1 cellular context compared by ENCODE assay signal in the genomic region with DNA sequence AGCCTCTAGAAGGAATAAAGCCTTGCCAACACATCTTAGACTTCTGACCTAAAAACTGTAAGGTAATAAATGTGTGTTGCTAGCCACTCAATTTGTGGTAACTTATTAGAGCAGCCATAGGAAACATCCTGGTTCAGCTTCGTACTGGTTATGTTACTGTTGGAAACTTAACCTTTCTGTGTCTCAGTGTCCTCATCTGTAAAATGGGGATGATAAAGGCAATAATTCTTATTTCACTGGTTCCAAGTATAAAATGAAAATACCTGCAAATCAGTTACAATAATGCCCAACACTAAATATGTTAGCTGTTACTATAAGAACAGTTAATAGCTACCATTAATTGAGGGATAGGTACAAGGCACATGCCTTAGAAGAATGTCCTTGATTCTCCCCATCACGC.
A peak's percentile ranks its signal among the peaks of the same experiment; 100 is the strongest.
TF ChIP-seq lines count a peak whose summit lies in the region.

No MANE protein-coding gene starts in this region.

TF ChIP-seq in A549, 52 proteins besides CTCF, POLR2A, EP300 and RAD21 (continued from another document):
- TF ChIP-seq KDM1A (IDR thresholded peaks at IDR 0.05; ENCODE audit: low read depth) = peak; percentile 67; the same call in 1 of the 2 replicates
